8 cellular contexts compared by ENCODE assay signal in the genomic region with DNA sequence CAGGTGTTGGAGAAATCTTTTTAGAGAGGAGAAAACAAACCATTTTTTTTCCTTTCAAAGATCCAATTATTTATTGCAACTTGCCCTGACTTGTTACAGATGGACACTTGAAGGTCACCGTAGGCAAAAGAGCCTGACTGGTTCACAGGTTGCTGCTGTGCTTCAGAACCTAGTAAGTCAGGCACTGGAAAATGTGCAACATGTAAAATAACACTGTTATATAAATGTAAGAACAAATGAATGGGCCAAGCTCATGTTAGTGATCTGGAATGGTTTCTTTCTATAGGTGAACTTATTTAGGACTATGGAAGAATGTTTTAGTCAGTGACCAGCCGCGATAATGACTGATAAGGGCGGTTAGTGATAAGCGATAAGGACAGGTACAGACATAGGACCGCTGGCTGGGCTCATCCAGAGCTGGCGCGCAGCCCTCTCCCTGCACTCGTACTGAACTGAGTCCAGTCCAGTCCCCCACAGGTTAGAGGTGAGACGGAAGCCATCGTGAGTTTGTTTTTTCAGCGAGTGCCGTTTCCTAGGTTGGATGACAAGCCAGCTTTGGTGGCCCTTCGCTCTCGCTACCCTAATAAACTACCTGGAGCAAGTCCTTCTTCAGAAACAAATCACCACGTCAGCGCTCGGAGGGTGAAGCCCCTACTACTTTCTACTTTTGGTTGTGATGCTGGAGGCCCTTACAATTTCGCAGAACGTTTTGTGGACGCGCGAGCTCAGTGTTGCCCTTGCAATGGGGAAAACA.
DNase-seq lines count a peak whose midpoint lies in the region; ATAC-seq, FAIRE-seq and TF ChIP-seq lines count a peak whose summit lies in the region.

No MANE protein-coding gene starts in this region.

- H2AK5ac ChIP-seq in H1 (ENCODE audit: low read depth, low read length): no peak overlapping the region

- no peak overlapping the region for H4K8ac ChIP-seq in H1 (ENCODE audit: extremely low read depth, insufficient read depth, low read length)

- no peak for TF ChIP-seq POLR2A in H1 (IDR thresholded peaks at IDR 0.05; ENCODE audit: control extremely low read depth in 1 of 2, low read depth in 2 of 2, low read length in 2 of 2)

- POLR2A ChIA-PET in H1 (lab: Charles Lee; ENCODE audit: partially characterized antibody): interaction anchor here (0.8 to 1.8 kb wide), 7 partner anchors 8 to 97 kb away, joined by 3 to 10 read pairs (median 3); partner anchors contain the start of gene PRDM1

- no peak overlapping the region for H4K5ac ChIP-seq in H1 (ENCODE audit: insufficient read length, low read depth, low read length)

- H3K18ac ChIP-seq in H1 (ENCODE audit: extremely low read depth, low read length): no peak overlapping the region

- TF ChIP-seq RAD21 in H1 (IDR thresholded peaks at IDR 0.05 in 1 of 2, conservative IDR thresholded peaks at IDR 0.05 in 1 of 2; ENCODE audit: low read depth in 2 of 2, low read length in 2 of 2): peak in 1 of 2 experiments; percentile 11; a peak in 1 of 4 replicates

- no peak overlapping the region for H3K23ac ChIP-seq in H1 (ENCODE audit: insufficient read length)

- H3K27ac ChIP-seq in DOHH2 (ENCODE audit: low read depth, low read length) (no peak overlapping the region), VCaP (peak overlapping the region; percentile 62), H1 (ENCODE audit: low read depth, low read length) (no peak overlapping the region), WERI-Rb-1 (no peak overlapping the region)

- H3K4me3 ChIP-seq in DOHH2 (ENCODE audit: low read length) (peak overlapping the region; percentile 90), H1 (ENCODE audit: extremely low read depth in 1 of 4, insufficient read depth in 2 of 4, low read depth in 3 of 4, low read length in 4 of 4) (peak overlapping the region; percentile 53 to 88 (median 70)), WERI-Rb-1 (ENCODE audit: low read depth, low read length) (no peak overlapping the region)

- no peak for TF ChIP-seq EP300 in H1 (IDR thresholded peaks at IDR 0.05; ENCODE audit: borderline replicate concordance in 1 of 2, low read depth in 2 of 2, low read length in 2 of 2)

- H2BK5ac ChIP-seq in H1 (ENCODE audit: low read depth, low read length): no peak overlapping the region

- H2AFZ ChIP-seq in H1 (ENCODE audit: low read length): peak overlapping the region; percentile 27

- no peak overlapping the region for H3K14ac ChIP-seq in H1 (ENCODE audit: insufficient read length)

- H4K20me1 ChIP-seq in DOHH2 (ENCODE audit: control insufficient read depth, insufficient read depth, low read depth, low read length): no peaks in the 10 kb centered on the region
- peaks cover 0 to 3% of the 10 kb centered on the region in 2 experiments for H4K20me1 ChIP-seq in H1 (replicated peaks in 1 of 2; ENCODE audit: control insufficient read depth in 1 of 2, insufficient read depth in 2 of 2, low read length in 2 of 2)

- H3K56ac ChIP-seq in H1 (replicated peaks; ENCODE audit: insufficient read length, low read depth, low read length): no peak overlapping the region

- peak overlapping the region; percentile 83 for H3K4me3 Mint-ChIP-seq in nephron progenitor cell

- no peaks in the 10 kb centered on the region for H3K36me3 Mint-ChIP-seq in nephron progenitor cell (ENCODE audit: low read depth)

- 3% methylated on average over 23 of the region's 23 CpGs; no CpG with 5 or more reads in 1 of the 2 experiments for WGBS in H1 (ENCODE audit: extremely low coverage in 1 of 2, insufficient coverage in 1 of 2, insufficient read length in 1 of 2, insufficient replicate concordance in 2 of 2, low coverage in 1 of 2, low lambda C conversion rate in 2 of 2, missing lambda C conversion rate in 1 of 2), 2 experiments

- H3K9me3 Mint-ChIP-seq in nephron progenitor cell: no peaks in the 10 kb centered on the region

- no peak overlapping the region for H3K27ac Mint-ChIP-seq in nephron progenitor cell

- TF ChIP-seq CTCF in DOHH2 (IDR thresholded peaks at IDR 0.05; ENCODE audit: low read depth, low read length, poor library complexity, severe bottlenecking) (no peak), VCaP (conservative IDR thresholded peaks at IDR 0.05) (no peak), H1 (IDR thresholded peaks at IDR 0.05; ENCODE audit: control extremely low read depth in 1 of 3, insufficient read depth in 1 of 3, low read depth in 1 of 3, low read length in 3 of 3) (no peak), nephron progenitor cell (IDR thresholded peaks at IDR 0.05) (no peak), WERI-Rb-1 (IDR thresholded peaks at IDR 0.05; ENCODE audit: low read depth, low read length) (no peak)

- H3K4me1 ChIP-seq in DOHH2 (ENCODE audit: control insufficient read depth, low read length) (peaks cover 14% of the 10 kb centered on the region), H1 (replicated peaks in 1 of 4; ENCODE audit: control insufficient read depth in 3 of 4, insufficient read depth in 4 of 4, low read length in 3 of 4) (peaks cover 0 to 16% (median 7%) of the 10 kb centered on the region in 4 experiments; a peak in 6 of 7 replicates)

- H3K9me3 ChIP-seq in DOHH2 (ENCODE audit: control insufficient read depth, insufficient read depth, low read length) (peaks cover 8% of the 10 kb centered on the region; the same call in 1 of the 2 replicates), H1 (ENCODE audit: insufficient read depth in 2 of 2, low read depth in 1 of 2, low read length in 1 of 2) (no peaks in the 10 kb centered on the region), WERI-Rb-1 (ENCODE audit: severe bottlenecking) (peaks cover 2% of the 10 kb centered on the region)

- no peaks in the 10 kb centered on the region for H3K79me2 ChIP-seq in DOHH2 (ENCODE audit: control insufficient read depth, low read length)
- no peaks in the 10 kb centered on the region for H3K79me2 ChIP-seq in H1 (ENCODE audit: control insufficient read depth in 1 of 2, insufficient read depth in 2 of 2, low read length in 2 of 2)

- no peak overlapping the region for H3K9ac ChIP-seq in H1 (replicated peaks in 1 of 4; ENCODE audit: extremely low read depth in 1 of 4, low read depth in 3 of 4, low read length in 3 of 4)

- ATAC-seq in GM21360 (IDR thresholded peaks at IDR 0.05; ENCODE audit: unreplicated experiment) (peak; percentile 32), HG03521 (IDR thresholded peaks at IDR 0.05; ENCODE audit: unreplicated experiment) (peak; percentile 29)

- H3K79me1 ChIP-seq in H1 (ENCODE audit: low read depth, low read length): no peaks in the 10 kb centered on the region

- H3K23me2 ChIP-seq in H1 (ENCODE audit: low read depth, low read length): peaks cover 26% of the 10 kb centered on the region

- H3F3A ChIP-seq in DOHH2 (ENCODE audit: control insufficient read depth, insufficient read depth): no peaks in the 10 kb centered on the region

- DNase-seq in H1 (ENCODE audit: low read depth in 1 of 2, low spot score in 2 of 2) (peak in 1 of 2 experiments; percentile 67), nephron progenitor cell (peak; percentile 23), WERI-Rb-1 (no peak)
- DNase-seq in central memory CD4-positive, alpha-beta T cell: no peak

- no peak overlapping the region for H4K91ac ChIP-seq in H1 (replicated peaks; ENCODE audit: insufficient read length, low read length)

- H3K27me3 Mint-ChIP-seq in nephron progenitor cell (ENCODE audit: low read depth, poor library complexity): peaks cover 28% of the 10 kb centered on the region

- H3K27me3 ChIP-seq in DOHH2 (ENCODE audit: control insufficient read depth, low read length) (peaks cover 25% of the 10 kb centered on the region), H1 (replicated peaks in 1 of 4; ENCODE audit: control insufficient read depth in 3 of 4, extremely low read depth in 1 of 4, insufficient read depth in 3 of 4, low read length in 3 of 4) (peaks cover 63 to 98% (median 86%) of the 10 kb centered on the region in 4 experiments), WERI-Rb-1 (ENCODE audit: insufficient read depth, low read depth, severe bottlenecking) (no peaks in the 10 kb centered on the region)

- H3K4me1 Mint-ChIP-seq in nephron progenitor cell: peaks cover 69% of the 10 kb centered on the region

- no peak overlapping the region for H2BK15ac ChIP-seq in H1 (ENCODE audit: low read length)

- FAIRE-seq in H1 (lab: Jason Lieb, UNC): no peak

- H3K36me3 ChIP-seq in DOHH2 (ENCODE audit: control insufficient read depth, low read length): no peaks in the 10 kb centered on the region
- H3K36me3 ChIP-seq in H1 (ENCODE audit: control insufficient read depth in 2 of 4, insufficient read depth in 4 of 4, low read length in 3 of 4): no peaks in the 10 kb centered on the region
- H3K36me3 ChIP-seq in WERI-Rb-1: no peaks in the 10 kb centered on the region

- H3K9me2 ChIP-seq in DOHH2 (replicated peaks; ENCODE audit: control insufficient read depth, low read length): no peaks in the 10 kb centered on the region

- H2BK20ac ChIP-seq in H1 (ENCODE audit: low read length): no peak overlapping the region

- peak overlapping the region; percentile 96 for H3K4me2 ChIP-seq in DOHH2 (ENCODE audit: low read length)
- peak overlapping the region; percentile 100 for H3K4me2 ChIP-seq in H1 (ENCODE audit: insufficient read depth in 1 of 2, low read depth in 2 of 2, low read length in 2 of 2)

- H3K4ac ChIP-seq in H1 (replicated peaks; ENCODE audit: insufficient read length, low read depth, low read length): no peak overlapping the region

- CTCF ChIA-PET in H1 (lab: Charles Lee; ENCODE audit: partially characterized antibody): interaction anchor here (0.6 to 3.3 kb wide), 8 partner anchors 10 to 901 kb away, joined by 3 to 8 read pairs (median 5); partner anchors contain the start of gene PRDM1

- H2BK12ac ChIP-seq in H1 (ENCODE audit: low read depth, low read length): no peak overlapping the region

- no peak overlapping the region for H2BK120ac ChIP-seq in H1 (replicated peaks; ENCODE audit: low read depth, low read length)

TF ChIP-seq in H1, 55 proteins besides CTCF, POLR2A, EP300 and RAD21 (continues in another document):
- TF ChIP-seq YY1 (IDR thresholded peaks at IDR 0.05; ENCODE audit: low read depth, low read length): no peak
- TF ChIP-seq SUZ12 (IDR thresholded peaks at IDR 0.05; ENCODE audit: low read length): peak; percentile 68
- TF ChIP-seq RNF2 (IDR thresholded peaks at IDR 0.05; ENCODE audit: borderline replicate concordance, low read depth, low read length, missing control alignments, poor library complexity, severe bottlenecking): peak; percentile 75
- TF ChIP-seq, protein P1, sequence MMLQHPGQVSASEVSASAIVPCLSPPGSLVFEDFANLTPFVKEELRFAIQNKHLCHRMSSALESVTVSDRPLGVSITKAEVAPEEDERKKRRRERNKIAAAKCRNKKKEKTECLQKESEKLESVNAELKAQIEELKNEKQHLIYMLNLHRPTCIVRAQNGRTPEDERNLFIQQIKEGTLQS (IDR thresholded peaks at IDR 0.05; ENCODE audit: insufficient read depth, low read depth, low read length): no peak
- no peak for TF ChIP-seq CEBPB (IDR thresholded peaks at IDR 0.05; ENCODE audit: low read depth, low read length)
- no peak for TF ChIP-seq ZNF274 (IDR thresholded peaks at IDR 0.05; ENCODE audit: borderline replicate concordance, extremely low read depth, low read length)
